10 cellular contexts compared by ENCODE assay signal in genomic region chr20:38892091-38892981, GRCh38. TPM values are rescaled to one million over a fixed set of nuclear protein-coding genes. Genes with fewer than 3 reads are reported as not detected.
DNase-seq lines count a peak whose midpoint lies in the region; ATAC-seq and TF ChIP-seq lines count a peak whose summit lies in the region.
"Had no signal": no experiment of that assay in that cellular context is flagged by ENCODE, and none has a peak within 500 bp of the region (broad histone marks: within the 10 kb centered on the region; RNA-seq: fewer than 3 reads in every experiment).

No MANE protein-coding gene starts in this region.

- TF ChIP-seq CTCF in CD8-positive, alpha-beta T cell (IDR thresholded peaks at IDR 0.05) = no peak

- H3K4me1 Mint-ChIP-seq in CD8-positive, alpha-beta T cell (ENCODE audit: low read depth) = peaks cover 32% of the 10 kb centered on the region
- peaks cover 51% of the 10 kb centered on the region for H3K4me1 Mint-ChIP-seq in activated CD8-positive, alpha-beta T cell treated with anti-CD3 and anti-CD28 coated beads, Interleukin-2, amount 10 ng/mL, durations not matched to agents 7 days and 5 days (ENCODE audit: low read depth)
- peaks cover 36% of the 10 kb centered on the region for H3K4me1 Mint-ChIP-seq in activated T-cell treated with anti-CD3 and anti-CD28 coated beads, Interleukin-2, amount 50 U/mL, for 4 hours (ENCODE audit: low read depth)

- CTCF ChIA-PET in CD8-positive, alpha-beta T cell (lab: Charles Lee) = interaction anchor here (0.7 to 5.9 kb wide), 33 partner anchors 11 to 247 kb away, joined by 3 to 63 read pairs (median 4); partner anchors contain the start of genes DHX35, FAM83D and PPP1R16B
- CTCF ChIA-PET in activated CD8-positive, alpha-beta T cell treated with anti-CD3 and anti-CD28 coated beads, Interleukin-2, amount 10 ng/mL, durations not matched to agents 7 days and 5 days (lab: Charles Lee) = interaction anchor here (0.7 to 4.7 kb wide), 36 partner anchors 8 to 244 kb away, joined by 3 to 54 read pairs (median 5); partner anchors contain the start of genes FAM83D and PPP1R16B

- H3K9me3 ChIP-seq in CD8-positive, alpha-beta T cell (ENCODE audit: low read length) = no peaks in the 10 kb centered on the region
- H3K9me3 ChIP-seq: tibial artery had no signal

- no peaks in the 10 kb centered on the region for H3K27me3 Mint-ChIP-seq in CD8-positive, alpha-beta T cell (ENCODE audit: low read depth)
- H3K27me3 Mint-ChIP-seq in activated CD8-positive, alpha-beta T cell treated with anti-CD3 and anti-CD28 coated beads, Interleukin-2, amount 10 ng/mL, durations not matched to agents 7 days and 5 days (ENCODE audit: low read depth) = no peaks in the 10 kb centered on the region
- H3K27me3 Mint-ChIP-seq in activated T-cell treated with anti-CD3 and anti-CD28 coated beads, Interleukin-2, amount 50 U/mL, for 4 hours (ENCODE audit: low read depth) = no peaks in the 10 kb centered on the region

- peaks cover 10% of the 10 kb centered on the region for H3K36me3 ChIP-seq in CD8-positive, alpha-beta T cell (ENCODE audit: insufficient read depth, low read length)
- H3K36me3 ChIP-seq: tibial artery had no signal

- no peak for ATAC-seq in CD8-positive, alpha-beta T cell
- ATAC-seq in GM19452 (IDR thresholded peaks at IDR 0.05; ENCODE audit: unreplicated experiment) = peak; percentile 62
- peak; percentile 60 for ATAC-seq in HG03159 (IDR thresholded peaks at IDR 0.05; ENCODE audit: unreplicated experiment)
- no peak for ATAC-seq in activated CD8-positive, alpha-beta T cell treated with anti-CD3 and anti-CD28 coated beads, Interleukin-2, amount 10 ng/mL, durations not matched to agents 7 days and 5 days
- ATAC-seq in activated T-cell treated with anti-CD3 and anti-CD28 coated beads, Interleukin-2, amount 50 U/mL, for 4 hours = no peak

- intact Hi-C loops in CD8-positive, alpha-beta T cell (cut with DNase I, micrococcal nuclease) = loop anchor here (2.0 to 5.0 kb wide), 5 partner anchors 50 to 144 kb away; partner anchors contain the start of gene ACTR5 (in 2 of the 2)

- H3K27ac ChIP-seq in CD8-positive, alpha-beta T cell (ENCODE audit: low read depth, low read length) = no peak overlapping the region
- H3K27ac ChIP-seq: tibial artery had no signal

- peaks cover 34% of the 10 kb centered on the region for H3K36me3 Mint-ChIP-seq in CD8-positive, alpha-beta T cell
- peaks cover 34% of the 10 kb centered on the region for H3K36me3 Mint-ChIP-seq in activated CD8-positive, alpha-beta T cell treated with anti-CD3 and anti-CD28 coated beads, Interleukin-2, amount 10 ng/mL, durations not matched to agents 7 days and 5 days (ENCODE audit: low read depth)
- peaks cover 16% of the 10 kb centered on the region for H3K36me3 Mint-ChIP-seq in activated T-cell treated with anti-CD3 and anti-CD28 coated beads, Interleukin-2, amount 50 U/mL, for 4 hours (ENCODE audit: insufficient read depth)

- H3K9me3 Mint-ChIP-seq in CD8-positive, alpha-beta T cell = no peaks in the 10 kb centered on the region
- H3K9me3 Mint-ChIP-seq in activated CD8-positive, alpha-beta T cell treated with anti-CD3 and anti-CD28 coated beads, Interleukin-2, amount 10 ng/mL, durations not matched to agents 7 days and 5 days (ENCODE audit: insufficient read depth) = no peaks in the 10 kb centered on the region
- H3K9me3 Mint-ChIP-seq in activated T-cell treated with anti-CD3 and anti-CD28 coated beads, Interleukin-2, amount 50 U/mL, for 4 hours = no peaks in the 10 kb centered on the region

- POLR2A ChIA-PET in CD8-positive, alpha-beta T cell (lab: Charles Lee) = interaction anchor here (1.1 to 2.4 kb wide), 8 partner anchors 9 to 93 kb away, joined by 4 to 26 read pairs (median 5); partner anchors contain the start of gene PPP1R16B
- POLR2A ChIA-PET in activated CD8-positive, alpha-beta T cell treated with anti-CD3 and anti-CD28 coated beads, Interleukin-2, amount 10 ng/mL, durations not matched to agents 7 days and 5 days (lab: Charles Lee) = interaction anchor here (0.8 to 4.1 kb wide), 7 partner anchors 10 to 86 kb away, joined by 3 to 36 read pairs (median 4); partner anchors contain the start of gene PPP1R16B

- no peak overlapping the region for H3K4me3 ChIP-seq in CD8-positive, alpha-beta T cell (ENCODE audit: low read depth, low read length)
- H3K4me3 ChIP-seq: tibial artery had no signal

- H3K27me3 ChIP-seq in CD8-positive, alpha-beta T cell (ENCODE audit: insufficient read depth, low read length) = no peaks in the 10 kb centered on the region

- H3K27ac Mint-ChIP-seq in CD8-positive, alpha-beta T cell = peak overlapping the region; percentile 91
- peak overlapping the region; percentile 73 for H3K27ac Mint-ChIP-seq in activated CD8-positive, alpha-beta T cell treated with anti-CD3 and anti-CD28 coated beads, Interleukin-2, amount 10 ng/mL, durations not matched to agents 7 days and 5 days

- DNase-seq in CD8-positive, alpha-beta T cell = no peak
- no peak for DNase-seq in activated CD8-positive, alpha-beta T cell treated with anti-CD3 and anti-CD28 coated beads, Interleukin-2, amount 10 ng/mL, durations not matched to agents 7 days and 5 days
- DNase-seq in SW480 (ENCODE audit: low spot score) = no peak
- DNase-seq in AG08395 (ENCODE audit: low spot score) = no peak
- DNase-seq in NCI-H526 treated with DMSO at 0.1 percent for 48 hours (lab: John Stamatoyannopoulos, UW) = no peak
- no peak for DNase-seq in activated T-cell treated with anti-CD3 and anti-CD28 coated beads, Interleukin-2, amount 50 U/mL, for 4 hours
- DNase-seq: Calu3, tibial artery had no signal

- peaks cover 10% of the 10 kb centered on the region for H3K4me1 ChIP-seq in CD8-positive, alpha-beta T cell (ENCODE audit: insufficient read depth, low read length)

- H3K4me3 Mint-ChIP-seq in CD8-positive, alpha-beta T cell = no peak overlapping the region
- no peak overlapping the region for H3K4me3 Mint-ChIP-seq in activated CD8-positive, alpha-beta T cell treated with anti-CD3 and anti-CD28 coated beads, Interleukin-2, amount 10 ng/mL, durations not matched to agents 7 days and 5 days
- H3K4me3 Mint-ChIP-seq in activated T-cell treated with anti-CD3 and anti-CD28 coated beads, Interleukin-2, amount 50 U/mL, for 4 hours = no peak overlapping the region

RNA-seq across cellular contexts. Expression of gene FAM83D, which starts 33.9 kb away (rescaled TPM):
- total RNA-seq in CD8-positive, alpha-beta T cell = 1 to 10 TPM; 5.3 to 6.3 TPM
- total RNA-seq in activated CD8-positive, alpha-beta T cell treated with anti-CD3 and anti-CD28 coated beads, Interleukin-2, amount 10 ng/mL, durations not matched to agents 7 days and 5 days = 10 to 100 TPM; 24.9 to 25.6 TPM
- 1 to 10 TPM; 1.3 to 1.9 (median 1.4) TPM for total RNA-seq in activated T-cell treated with anti-CD3 and anti-CD28 coated beads, Interleukin-2, amount 50 U/mL, for 4 hours

Comparison
In these comparisons a context has a peak if more than half of its experiments do, and no peak if none do; other contexts are left out.
1. ATAC-seq: peak in GM19452 (single experiment) and HG03159 (single experiment); none in CD8-positive, alpha-beta T cell (single experiment), activated CD8-positive, alpha-beta T cell treated with anti-CD3 and anti-CD28 coated beads, Interleukin-2, amount 10 ng/mL, durations not matched to agents 7 days and 5 days (single experiment) and activated T-cell treated with anti-CD3 and anti-CD28 coated beads, Interleukin-2, amount 50 U/mL, for 4 hours (0 of 2).